In genomic region chr4:38805530-38806145, GRCh38 we compare ENCODE assay signal across 9 cellular contexts. TPM values are rescaled to one million over a fixed set of nuclear protein-coding genes. Genes with fewer than 3 reads are reported as not detected.
A peak's percentile ranks its signal among the peaks of the same experiment; 100 is the strongest.
DNase-seq lines count a peak whose midpoint lies in the region; ATAC-seq and TF ChIP-seq lines count a peak whose summit lies in the region.
"Had no signal": no experiment of that assay in that cellular context is flagged by ENCODE, and none has a peak within 500 bp of the region (broad histone marks: within the 10 kb centered on the region; RNA-seq: fewer than 3 reads in every experiment).

No MANE protein-coding gene starts in this region.

- intact Hi-C loops in activated B cell treated with CpG ODN at 0.5 μM for 24 hours (cut with micrococcal nuclease): loop anchor here (1.0 to 10.0 kb wide), 8 partner anchors 11 to 1389 kb away; partner anchors contain the start of genes KLF3, RHOH, TLR6 and TMEM156
- intact Hi-C loops in right cardiac atrium (cut with DNase I): no loop called here
- intact Hi-C loops in stomach (cut with DNase I; ENCODE audit: low total_unique reads): no loop called here

- ATAC-seq in GM19452 (IDR thresholded peaks at IDR 0.05; ENCODE audit: unreplicated experiment) (peak; percentile 77), HG03460 (IDR thresholded peaks at IDR 0.05; ENCODE audit: unreplicated experiment) (peak; percentile 88), activated B cell treated with CpG ODN at 0.5 μM for 24 hours (ENCODE audit: low read depth) (peak; percentile 72), right cardiac atrium (peak; percentile 79 to 84)

- WGBS in right cardiac atrium: 22% methylated on average over 5 of the region's 5 CpGs
- 43 to 59% (median 56%) methylated on average over 5 of the region's 5 CpGs for WGBS in stomach, 5 donors
- WGBS in hepatocyte (ENCODE audit: low lambda C conversion rate, missing lambda C conversion rate): 86% methylated on average over 5 of the region's 5 CpGs

- H3K36me3 Mint-ChIP-seq in activated B cell treated with CpG ODN at 0.5 μM for 24 hours (ENCODE audit: low read depth): peaks cover 47% of the 10 kb centered on the region

- H3K4me1 ChIP-seq in right cardiac atrium (ENCODE audit: control insufficient read depth, insufficient read depth, low read length) (peaks cover 2% of the 10 kb centered on the region), stomach (peaks cover 0 to 30% (median 15%) of the 10 kb centered on the region in 4 donors), hepatocyte (ENCODE audit: insufficient read depth) (peaks cover 7% of the 10 kb centered on the region)

- peak overlapping the region; percentile 93 for H3K27ac Mint-ChIP-seq in activated B cell treated with CpG ODN at 0.5 μM for 24 hours

- H3K27me3 Mint-ChIP-seq in activated B cell treated with CpG ODN at 0.5 μM for 24 hours: no peaks in the 10 kb centered on the region

- no peak for TF ChIP-seq EP300 in stomach (IDR thresholded peaks at IDR 0.05)

- H3K36me3 ChIP-seq in stomach (peaks cover 0 to 3% (median 2%) of the 10 kb centered on the region in 4 donors), hepatocyte (replicated peaks; ENCODE audit: insufficient read depth, low read depth) (no peaks in the 10 kb centered on the region)

- CTCF ChIA-PET in activated B cell treated with CpG ODN at 0.5 μM for 24 hours (lab: Charles Lee): interaction anchor here (0.6 to 4.8 kb wide), 11 partner anchors 12 to 626 kb away, joined by 3 to 84 read pairs (median 4); partner anchors contain the start of gene TLR10

- H3K27me3 ChIP-seq in right cardiac atrium (ENCODE audit: control insufficient read depth, insufficient read depth) (no peaks in the 10 kb centered on the region), stomach (no peaks in the 10 kb centered on the region), hepatocyte (no peaks in the 10 kb centered on the region)

- H3K79me2 ChIP-seq in hepatocyte: no peaks in the 10 kb centered on the region

- H3K4me3 Mint-ChIP-seq in activated B cell treated with CpG ODN at 0.5 μM for 24 hours: peak overlapping the region; percentile 86

- H2AFZ ChIP-seq in hepatocyte: no peak overlapping the region

- peaks cover 67% of the 10 kb centered on the region for H3K4me1 Mint-ChIP-seq in activated B cell treated with CpG ODN at 0.5 μM for 24 hours

- no peaks in the 10 kb centered on the region for H4K20me1 ChIP-seq in hepatocyte (ENCODE audit: insufficient read depth, poor library complexity, severe bottlenecking)

- H3K4me3 ChIP-seq in right cardiac atrium (ENCODE audit: low read length) (peak overlapping the region; percentile 44), stomach (peak overlapping the region in 3 of 4 donors; percentile 1 to 33 (median 33)), hepatocyte (no peak overlapping the region)

- no peak for TF ChIP-seq POLR2A in stomach (IDR thresholded peaks at IDR 0.05)

- H3K9me3 ChIP-seq in right cardiac atrium (ENCODE audit: control insufficient read depth, low read length) (no peaks in the 10 kb centered on the region), stomach (no peaks in the 10 kb centered on the region), hepatocyte (ENCODE audit: low read depth) (no peaks in the 10 kb centered on the region)

- DNase-seq in CMK (ENCODE audit: low read depth): peak; percentile 25
- no peak for DNase-seq in activated B cell treated with CpG ODN at 0.5 μM for 24 hours
- peak in 2 of 3 donors; percentile 51 to 52 for DNase-seq in right cardiac atrium
- no peak for DNase-seq in stomach
- DNase-seq in RKO (ENCODE audit: low spot score): no peak
- DNase-seq in hepatocyte (ENCODE audit: low spot score): no peak

- TF ChIP-seq CTCF in activated B cell treated with CpG ODN at 0.5 μM for 24 hours (IDR thresholded peaks at IDR 0.05) (no peak), stomach (IDR thresholded peaks at IDR 0.05) (no peak), hepatocyte (IDR thresholded peaks at IDR 0.05; ENCODE audit: poor library complexity) (no peak)

- H3K9me2 ChIP-seq in hepatocyte (replicated peaks; ENCODE audit: insufficient read depth): no peaks in the 10 kb centered on the region

- H3K4me2 ChIP-seq in hepatocyte: no peak overlapping the region

- POLR2A ChIA-PET in activated B cell treated with CpG ODN at 0.5 μM for 24 hours (lab: Charles Lee): interaction anchor here (0.5 to 5.1 kb wide), 15 partner anchors 9 to 240 kb away, joined by 3 to 140 read pairs (median 7); partner anchors contain the start of genes TLR10 and TLR6

- H3K27ac ChIP-seq in right cardiac atrium (ENCODE audit: low read length) (no peak overlapping the region), stomach (peak overlapping the region in 3 of 5 donors; percentile 72 to 81 (median 73)), hepatocyte (no peak overlapping the region)

- H3K9me3 Mint-ChIP-seq in activated B cell treated with CpG ODN at 0.5 μM for 24 hours: peaks cover 6% of the 10 kb centered on the region

RNA-seq across cellular contexts. Expression of gene TLR1, which starts 1.0 kb away (rescaled TPM):
- total RNA-seq in activated B cell treated with CpG ODN at 0.5 μM for 24 hours: 39.6 and 43.0 TPM in 2 replicates
- 1 to 10 TPM; 5.8 to 7.4 (median 6.6) TPM for total RNA-seq in right cardiac atrium
- polyA plus RNA-seq in right cardiac atrium: 1.1 TPM
- 10 to 100 TPM in 1 of 5 donors, 1 to 10 TPM in 3, not detected in 1; 5.3 to 37.4 (median 6.9) TPM for total RNA-seq in stomach
- polyA plus RNA-seq in stomach: 1 to 10 TPM; 1.2 to 2.9 (median 1.5) TPM
- total RNA-seq in hepatocyte: 2.7 and 4.2 TPM in 2 replicates
- polyA plus RNA-seq in hepatocyte: 0.36 and 1.0 TPM in 2 replicates

RNA-seq across cellular contexts. Expression of gene TLR10, which starts 22.8 kb away (rescaled TPM):
- total RNA-seq in activated B cell treated with CpG ODN at 0.5 μM for 24 hours (92.0 and 107 TPM in 2 replicates), right cardiac atrium (under 1 TPM in 1 of 4 donors, not detected in 3; 0.06 TPM), stomach (1 to 10 TPM in 1 of 5 donors, under 1 TPM in 1, not detected in 3; 0.72 to 1.1 TPM), hepatocyte (not detected in 2 replicates)
- polyA plus RNA-seq in right cardiac atrium (not detected), stomach (under 1 TPM in 2 of 3 donors, not detected in 1; 0.15 to 0.60 TPM), hepatocyte (not detected in 2 replicates)
- total RNA-seq: dermis microvascular lymphatic vessel endothelial cell had no signal

RNA-seq across cellular contexts. Expression of gene TLR6, which starts 51.0 kb away (rescaled TPM):
- total RNA-seq in activated B cell treated with CpG ODN at 0.5 μM for 24 hours (59.1 and 64.7 TPM in 2 replicates), right cardiac atrium (1 to 10 TPM; 1.6 to 3.3 (median 2.5) TPM), stomach (10 to 100 TPM in 1 of 5 donors, 1 to 10 TPM in 2, not detected in 2; 3.3 to 29.0 (median 4.3) TPM), hepatocyte (1.1 and 2.6 TPM in 2 replicates)
- polyA plus RNA-seq in right cardiac atrium (0.20 TPM), stomach (under 1 TPM; 0.19 to 0.46 (median 0.23) TPM), hepatocyte (0.24 and 0.56 TPM in 2 replicates)

Comparison
In these comparisons a context has a peak if more than half of its experiments do, and no peak if none do; other contexts are left out.
1. DNase-seq: peak in CMK (single experiment) and right cardiac atrium (2 of 3); none in activated B cell treated with CpG ODN at 0.5 μM for 24 hours (single experiment), stomach (single experiment), RKO (single experiment) and hepatocyte (single experiment).
2. H3K27ac ChIP-seq: peak in stomach (3 of 5); none in right cardiac atrium (single experiment) and hepatocyte (single experiment).
3. RNA of gene TLR10, which starts 22.8 kb away (total RNA-seq): 92.0 to 107 TPM in activated B cell treated with CpG ODN at 0.5 μM for 24 hours; 0.06 TPM in right cardiac atrium, 0.72 to 1.1 TPM in stomach and not detected in hepatocyte; every median in the first group is over 10 times any median in the second.
4. Peak in every context shown above with its lines, with median percentiles within 50 percentile points of each other: ATAC-seq.